In genomic region chr10:117615649-117616048, GRCh38 we compare ENCODE assay signal across 14 cellular contexts.
"Had no signal": no experiment of that assay in that cellular context is flagged by ENCODE, and none has a peak within 500 bp of the region (broad histone marks: within the 10 kb centered on the region; RNA-seq: fewer than 3 reads in every experiment).

No MANE protein-coding gene starts in this region.

- DNase-seq: activated CD4-positive, alpha-beta T cell treated with anti-CD3 and anti-CD28 coated beads for 1 hour; effector memory CD4-positive, alpha-beta T cell; esophagus squamous epithelium; left ventricle myocardium superior; stimulated activated CD4-positive, alpha-beta T cell treated with anti-CD3 and anti-CD28 coated beads, Interleukin-12 subunit alpha, Interleukin-12 subunit beta, amount 100 ng/mL, for 4 hours; stimulated activated CD4-positive, alpha-beta T cell treated with anti-CD3 and anti-CD28 coated beads, Interleukin-1b, Interleukin-23, amount 100 ng/mL, for 48 hours; stimulated activated CD8-positive, alpha-beta memory T cell treated with anti-CD3 and anti-CD28 coated beads, Interleukin-4, amount 100 ng/mL, for 48 hours; stimulated activated naive CD4-positive, alpha-beta T cell treated with Interleukin-2 at 50 U/mL for 16 hours; tibial artery; uterus; WERI-Rb-1 had no signal

- H3K27ac ChIP-seq: esophagus squamous epithelium, neural progenitor cell, prostate gland, right atrium auricular region, tibial artery, uterus, WERI-Rb-1 had no signal

- ATAC-seq: left ventricle myocardium superior had no signal

- H3K4me3 ChIP-seq: esophagus squamous epithelium, neural progenitor cell, prostate gland, right atrium auricular region, tibial artery, uterus had no signal
